Comparison of ENCODE assay signal across 11 cellular contexts in genomic region chr11:118046051-118046963, GRCh38. TPM values are rescaled to one million over a fixed set of nuclear protein-coding genes. Genes with fewer than 3 reads are reported as not detected.
DNase-seq lines count a peak whose midpoint lies in the region; ATAC-seq lines count a peak whose summit lies in the region.
"Had no signal": no experiment of that assay in that cellular context is flagged by ENCODE, and none has a peak within 500 bp of the region (broad histone marks: within the 10 kb centered on the region; RNA-seq: fewer than 3 reads in every experiment).

No MANE protein-coding gene starts in this region.

- H3K9me3 Mint-ChIP-seq in activated naive CD4-positive, alpha-beta T cell treated with anti-CD3 and anti-CD28 coated beads, Interleukin-2, amount 50 U/mL, for 72 hours = no peaks in the 10 kb centered on the region
- H3K9me3 Mint-ChIP-seq in stimulated activated memory B cell treated with anti-CD40 and anti-IgM and Interleukin-4, amounts not matched to agents 10 μg/mL and 1 μg/mL and 100 μg/mL, for 72 hours = no peaks in the 10 kb centered on the region

- ATAC-seq in activated CD4-positive, CD25-positive, alpha-beta regulatory T cell treated with anti-CD3 and anti-CD28 coated beads, Interleukin-2, amount 50 U/mL, for 24 hours = peak; percentile 76 to 81
- ATAC-seq in activated naive CD4-positive, alpha-beta T cell treated with anti-CD3 and anti-CD28 coated beads, Interleukin-2, amount 50 U/mL, for 72 hours = peak; percentile 77 to 82
- peak; percentile 79 for ATAC-seq in stimulated activated memory B cell treated with anti-CD40 and anti-IgM and Interleukin-4, amounts not matched to agents 10 μg/mL and 1 μg/mL and 100 μg/mL, for 72 hours
- ATAC-seq in HG03097 (IDR thresholded peaks at IDR 0.05; ENCODE audit: low FRiP score, unreplicated experiment) = no peak
- ATAC-seq in HG03139 (IDR thresholded peaks at IDR 0.05; ENCODE audit: unreplicated experiment) = no peak

- no peaks in the 10 kb centered on the region for H3K27me3 Mint-ChIP-seq in stimulated activated memory B cell treated with anti-CD40 and anti-IgM and Interleukin-4, amounts not matched to agents 10 μg/mL and 1 μg/mL and 100 μg/mL, for 72 hours

- H3K4me3 Mint-ChIP-seq in stimulated activated memory B cell treated with anti-CD40 and anti-IgM and Interleukin-4, amounts not matched to agents 10 μg/mL and 1 μg/mL and 100 μg/mL, for 72 hours = no peak overlapping the region

- peaks cover 48% of the 10 kb centered on the region for H3K4me1 Mint-ChIP-seq in stimulated activated memory B cell treated with anti-CD40 and anti-IgM and Interleukin-4, amounts not matched to agents 10 μg/mL and 1 μg/mL and 100 μg/mL, for 72 hours

- peak overlapping the region; percentile 89 to 95 for H3K27ac Mint-ChIP-seq in activated naive CD4-positive, alpha-beta T cell treated with anti-CD3 and anti-CD28 coated beads, Interleukin-2, amount 50 U/mL, for 72 hours
- H3K27ac Mint-ChIP-seq in stimulated activated memory B cell treated with anti-CD40 and anti-IgM and Interleukin-4, amounts not matched to agents 10 μg/mL and 1 μg/mL and 100 μg/mL, for 72 hours = peak overlapping the region; percentile 79

- DNase-seq in activated CD4-positive, CD25-positive, alpha-beta regulatory T cell treated with anti-CD3 and anti-CD28 coated beads, Interleukin-2, amount 50 U/mL, for 72 hours = no peak
- peak in 3 of 5 experiments; percentile 46 to 97 (median 78) for DNase-seq in T-helper 2 cell
- peak in 1 of 2 donors; percentile 22 for DNase-seq in activated naive CD4-positive, alpha-beta T cell treated with anti-CD3 and anti-CD28 coated beads, Interleukin-2, amount 50 U/mL, for 72 hours (ENCODE audit: low spot score in 2 of 2)
- no peak for DNase-seq in DMS114 treated with DMSO at 0.1 percent for 48 hours (lab: John Stamatoyannopoulos, UW; ENCODE audit: unreplicated experiment)
- DNase-seq: dermis blood vessel endothelial cell, hypothalamus had no signal

- no peaks in the 10 kb centered on the region for H3K36me3 Mint-ChIP-seq in activated naive CD4-positive, alpha-beta T cell treated with anti-CD3 and anti-CD28 coated beads, Interleukin-2, amount 50 U/mL, for 72 hours
- H3K36me3 Mint-ChIP-seq in stimulated activated memory B cell treated with anti-CD40 and anti-IgM and Interleukin-4, amounts not matched to agents 10 μg/mL and 1 μg/mL and 100 μg/mL, for 72 hours = no peaks in the 10 kb centered on the region

RNA-seq across cellular contexts. Expression of gene TMPRSS4, which starts 30.6 kb away (rescaled TPM):
- not detected for total RNA-seq in activated naive CD4-positive, alpha-beta T cell treated with anti-CD3 and anti-CD28 coated beads, Interleukin-2, amount 50 U/mL, for 72 hours
- total RNA-seq: dermis blood vessel endothelial cell had no signal

RNA-seq across cellular contexts. Expression of gene SMIM35, which starts 40.5 kb away (rescaled TPM):
- not detected for total RNA-seq in activated naive CD4-positive, alpha-beta T cell treated with anti-CD3 and anti-CD28 coated beads, Interleukin-2, amount 50 U/mL, for 72 hours
- total RNA-seq: dermis blood vessel endothelial cell, urinary bladder had no signal

Comparison
In these comparisons a context has a peak if more than half of its experiments do, and no peak if none do; other contexts are left out.
1. ATAC-seq: peak in activated CD4-positive, CD25-positive, alpha-beta regulatory T cell treated with anti-CD3 and anti-CD28 coated beads, Interleukin-2, amount 50 U/mL, for 24 hours (2 of 2), activated naive CD4-positive, alpha-beta T cell treated with anti-CD3 and anti-CD28 coated beads, Interleukin-2, amount 50 U/mL, for 72 hours (2 of 2) and stimulated activated memory B cell treated with anti-CD40 and anti-IgM and Interleukin-4, amounts not matched to agents 10 μg/mL and 1 μg/mL and 100 μg/mL, for 72 hours (single experiment); none in HG03097 (single experiment) and HG03139 (single experiment).
2. DNase-seq: peak in T-helper 2 cell (3 of 5); none in activated CD4-positive, CD25-positive, alpha-beta regulatory T cell treated with anti-CD3 and anti-CD28 coated beads, Interleukin-2, amount 50 U/mL, for 72 hours (single experiment) and DMS114 treated with DMSO at 0.1 percent for 48 hours (single experiment).